ENCODE assay signal across 8 cellular contexts in the genomic region with DNA sequence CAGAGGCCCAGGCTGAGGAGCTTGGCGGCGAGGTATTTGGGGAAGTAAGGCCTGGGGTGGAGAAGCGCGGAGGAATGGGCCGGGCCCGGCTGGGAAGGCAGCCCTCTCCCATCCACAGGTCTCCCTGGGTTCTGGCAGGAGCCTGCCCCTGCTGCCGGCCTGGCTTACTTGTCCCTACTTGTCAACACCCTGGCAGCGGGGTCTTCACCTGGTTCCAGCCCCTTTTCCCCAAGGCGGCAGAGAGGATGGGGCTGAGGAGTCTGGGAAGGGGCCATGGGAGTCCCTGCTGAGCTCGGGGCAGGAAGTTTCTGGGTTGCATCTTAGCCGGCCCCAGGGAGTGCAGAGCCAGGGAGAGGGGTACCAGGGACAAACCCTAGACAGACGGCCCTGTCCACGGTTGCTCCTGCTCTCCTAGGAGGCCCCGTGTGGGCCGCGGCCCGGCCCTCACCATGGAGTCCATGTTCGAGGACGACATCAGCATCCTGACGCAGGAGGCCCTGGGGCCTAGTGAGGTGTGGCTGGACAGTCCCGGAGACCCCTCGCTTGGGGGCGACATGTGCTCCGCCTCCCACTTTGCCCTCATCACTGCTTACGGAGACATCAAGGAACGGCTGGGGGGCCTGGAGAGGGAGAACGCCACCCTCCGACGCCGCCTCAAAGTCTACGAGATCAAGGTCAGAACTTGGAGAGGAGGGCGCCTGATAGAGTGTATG. TPM values are rescaled to one million over a fixed set of nuclear protein-coding genes. Genes with fewer than 3 reads are reported as not detected.
DNase-seq lines count a peak whose midpoint lies in the region; ATAC-seq and TF ChIP-seq lines count a peak whose summit lies in the region.

No MANE protein-coding gene starts in this region.

- peaks cover 12% of the 10 kb centered on the region for H3K36me3 Mint-ChIP-seq in activated T-helper 1 cell treated with anti-CD3 and anti-CD28 coated beads, Interleukin-12 subunit alpha, Interleukin-12 subunit beta, Interleukin-2, Interleukin-4 antibody, amounts not matched to agents 30 ng/mL and 10 ng/mL and 1 ng/mL, durations not matched to agents 14 hours and 24 hours and 36 hours (ENCODE audit: low read depth)

- no peak for TF ChIP-seq RAD21 in SK-N-SH (IDR thresholded peaks at IDR 0.05; ENCODE audit: low read length)

- POLR2A ChIA-PET in SK-N-SH (lab: Yijun Ruan, JAX), result no interaction called here

- TF ChIP-seq EP300 in SK-N-SH (IDR thresholded peaks at IDR 0.05; ENCODE audit: borderline replicate concordance in 1 of 2, low read depth in 1 of 2, low read length in 1 of 2), result no peak

- WGBS in SK-N-SH (ENCODE audit: low lambda C conversion rate), result 97% methylated on average over 31 of the region's 32 CpGs
- WGBS in spleen, 5 donors, result 48 to 56% (median 51%) methylated on average over 28 to 32 of the region's 32 CpGs

- H3K27ac Mint-ChIP-seq in activated T-helper 1 cell treated with anti-CD3 and anti-CD28 coated beads, Interleukin-12 subunit alpha, Interleukin-12 subunit beta, Interleukin-2, Interleukin-4 antibody, amounts not matched to agents 30 ng/mL and 10 ng/mL and 1 ng/mL, durations not matched to agents 14 hours and 24 hours and 36 hours, result no peak overlapping the region

- H3K4me3 Mint-ChIP-seq in activated T-helper 1 cell treated with anti-CD3 and anti-CD28 coated beads, Interleukin-12 subunit alpha, Interleukin-12 subunit beta, Interleukin-2, Interleukin-4 antibody, amounts not matched to agents 30 ng/mL and 10 ng/mL and 1 ng/mL, durations not matched to agents 14 hours and 24 hours and 36 hours, result peak overlapping the region; percentile 92

- peak overlapping the region; percentile 97 for H3K4me2 ChIP-seq in SK-N-SH

- peaks cover 14 to 23% of the 10 kb centered on the region in 2 experiments; a peak in 3 of 4 replicates for H3K4me1 ChIP-seq in SK-N-SH (ENCODE audit: control insufficient read depth in 1 of 2, insufficient read depth in 2 of 2, low read depth in 1 of 2, low read length in 1 of 2)
- H3K4me1 ChIP-seq in iPS-20b (ENCODE audit: insufficient read depth, low read length), result peaks cover 16% of the 10 kb centered on the region
- peaks cover 6 to 96% (median 67%) of the 10 kb centered on the region in 6 donors for H3K4me1 ChIP-seq in spleen

- H3K9me3 ChIP-seq in SK-N-SH, result no peaks in the 10 kb centered on the region
- no peaks in the 10 kb centered on the region for H3K9me3 ChIP-seq in iPS-20b (ENCODE audit: insufficient read depth, low read depth, low read length)
- H3K9me3 ChIP-seq in spleen, result no peaks in the 10 kb centered on the region

- no peak for DNase-seq in SK-N-SH
- DNase-seq in activated T-helper 1 cell treated with anti-CD3 and anti-CD28 coated beads, Interleukin-12 subunit alpha, Interleukin-12 subunit beta, Interleukin-2, Interleukin-4 antibody, amounts not matched to agents 30 ng/mL and 10 ng/mL and 1 ng/mL, durations not matched to agents 14 hours and 24 hours and 36 hours (ENCODE audit: low spot score), result no peak
- DNase-seq in spleen, result no peak
- DNase-seq in superior temporal gyrus (ENCODE audit: extremely low spot score), result no peak
- no peak for DNase-seq in DMS53 treated with DMSO at 0.1 percent for 48 hours (lab: John Stamatoyannopoulos, UW; ENCODE audit: unreplicated experiment)

- H3K27me3 Mint-ChIP-seq in activated T-helper 1 cell treated with anti-CD3 and anti-CD28 coated beads, Interleukin-12 subunit alpha, Interleukin-12 subunit beta, Interleukin-2, Interleukin-4 antibody, amounts not matched to agents 30 ng/mL and 10 ng/mL and 1 ng/mL, durations not matched to agents 14 hours and 24 hours and 36 hours (ENCODE audit: insufficient read depth), result no peaks in the 10 kb centered on the region

- H4K20me1 ChIP-seq in SK-N-SH (ENCODE audit: insufficient read depth), result peaks cover 7% of the 10 kb centered on the region; the same call in 1 of the 2 replicates

- H3K27ac ChIP-seq in SK-N-SH (ENCODE audit: low read depth in 2 of 2, low read length in 1 of 2) (no peak overlapping the region; a peak in 1 of 4 replicates), iPS-20b (ENCODE audit: low read length) (no peak overlapping the region), spleen (peak overlapping the region; percentile 89 to 99 (median 94))

- H3K27me3 ChIP-seq in SK-N-SH (ENCODE audit: insufficient read depth) (no peaks in the 10 kb centered on the region), iPS-20b (ENCODE audit: insufficient read depth, low read length) (no peaks in the 10 kb centered on the region; the same call in 1 of the 2 replicates), spleen (replicated peaks in 1 of 7) (no peaks in the 10 kb centered on the region)

- CTCF ChIA-PET in SK-N-SH (lab: Yijun Ruan, JAX), result interaction anchor here (1.2 to 11.3 kb wide), 9 partner anchors 17 to 107 kb away, joined by 3 to 211 read pairs (median 52); a partner anchor contains a TSS

- no peaks in the 10 kb centered on the region for H3K9me3 Mint-ChIP-seq in activated T-helper 1 cell treated with anti-CD3 and anti-CD28 coated beads, Interleukin-12 subunit alpha, Interleukin-12 subunit beta, Interleukin-2, Interleukin-4 antibody, amounts not matched to agents 30 ng/mL and 10 ng/mL and 1 ng/mL, durations not matched to agents 14 hours and 24 hours and 36 hours

- H3K4me3 ChIP-seq in SK-N-SH (ENCODE audit: low read depth in 2 of 2, low read length in 1 of 2) (peak overlapping the region; percentile 60 to 70; a peak in 2 of 4 replicates), iPS-20b (ENCODE audit: low read length) (peak overlapping the region; percentile 94), spleen (peak overlapping the region; percentile 78 to 97 (median 89))

- intact Hi-C loops in activated T-helper 1 cell treated with anti-CD3 and anti-CD28 coated beads, Interleukin-12 subunit alpha, Interleukin-12 subunit beta, Interleukin-2, Interleukin-4 antibody, amounts not matched to agents 30 ng/mL and 10 ng/mL and 1 ng/mL, durations not matched to agents 14 hours and 24 hours and 36 hours (cut with micrococcal nuclease), result loop anchor here (1.0 to 5.0 kb wide), 3 partner anchors 9 to 45 kb away; no protein-coding TSS in a partner anchor
- intact Hi-C loops in spleen (cut with DNase I; ENCODE audit: low total_unique reads), result loop anchor here (10.0 kb wide), 1 partner anchor 99 kb away; no protein-coding TSS in a partner anchor

- peaks cover 17% of the 10 kb centered on the region for H3F3A ChIP-seq in SK-N-SH (replicated peaks; ENCODE audit: insufficient read depth)

- TF ChIP-seq CTCF in SK-N-SH (IDR thresholded peaks at IDR 0.05) (no peak), spleen (IDR thresholded peaks at IDR 0.05 in 8 of 11, conservative IDR thresholded peaks at IDR 0.05 in 3 of 11) (no peak)

- H3K36me3 ChIP-seq in SK-N-SH (replicated peaks in 1 of 2; ENCODE audit: control insufficient read depth in 1 of 2, insufficient read depth in 2 of 2, low read length in 1 of 2), result peaks cover 8 to 15% of the 10 kb centered on the region in 2 experiments
- peaks cover 11% of the 10 kb centered on the region; the same call in 1 of the 2 replicates for H3K36me3 ChIP-seq in iPS-20b (ENCODE audit: insufficient read depth, low read depth, low read length)
- peaks cover 0 to 45% (median 9%) of the 10 kb centered on the region in 6 donors for H3K36me3 ChIP-seq in spleen

- peaks cover 63% of the 10 kb centered on the region for H3K4me1 Mint-ChIP-seq in activated T-helper 1 cell treated with anti-CD3 and anti-CD28 coated beads, Interleukin-12 subunit alpha, Interleukin-12 subunit beta, Interleukin-2, Interleukin-4 antibody, amounts not matched to agents 30 ng/mL and 10 ng/mL and 1 ng/mL, durations not matched to agents 14 hours and 24 hours and 36 hours (ENCODE audit: low read depth)

- no peaks in the 10 kb centered on the region for H3K9me2 ChIP-seq in SK-N-SH

- no peaks in the 10 kb centered on the region for H3K79me2 ChIP-seq in SK-N-SH (ENCODE audit: insufficient read depth)

- TF ChIP-seq POLR2A in spleen (IDR thresholded peaks at IDR 0.05), result no peak

- ATAC-seq in SK-N-SH treated with all-trans-retinoic acid at 6 μM for 48 hours, result no peak
- ATAC-seq in HG03025 (IDR thresholded peaks at IDR 0.05; ENCODE audit: low FRiP score, unreplicated experiment), result no peak

- no peak overlapping the region for H2AFZ ChIP-seq in SK-N-SH (ENCODE audit: low read depth)

- no peak overlapping the region for H3K9ac ChIP-seq in SK-N-SH
- H3K9ac ChIP-seq in iPS-20b (ENCODE audit: low read depth, low read length), result peak overlapping the region; percentile 70

TF ChIP-seq in SK-N-SH, 30 proteins besides CTCF, POLR2A, EP300 and RAD21 (continues in another document):
- no peak for TF ChIP-seq RXRA (IDR thresholded peaks at IDR 0.05; ENCODE audit: borderline replicate concordance, low read depth)

RNA-seq across cellular contexts. Expression of a gene that starts 1.9 kb away (rescaled TPM):
- polyA plus RNA-seq in SK-N-SH (2012; rRNA removed), result 11.5 and 14.4 TPM in 2 replicates
- polyA plus RNA-seq in SK-N-SH (2012; cell fraction: cytosol; rRNA removed), result 7.3 and 10.0 TPM in 2 replicates
- polyA plus RNA-seq in SK-N-SH (2012; cell fraction: nucleus; rRNA removed), result 83.8 and 86.9 TPM in 2 replicates
- 11.6 and 12.4 TPM in 2 replicates for total RNA-seq in activated T-helper 1 cell treated with anti-CD3 and anti-CD28 coated beads, Interleukin-12 subunit alpha, Interleukin-12 subunit beta, Interleukin-2, Interleukin-4 antibody, amounts not matched to agents 30 ng/mL and 10 ng/mL and 1 ng/mL, durations not matched to agents 14 hours and 24 hours and 36 hours
- total RNA-seq in spleen, result 10 to 100 TPM; 11.6 to 28.0 (median 19.6) TPM
- 10 to 100 TPM in 2 of 3 donors, 1 to 10 TPM in 1; 3.8 to 25.7 (median 10.2) TPM for polyA plus RNA-seq in spleen

RNA-seq across cellular contexts. Expression of a gene that starts 37.2 kb away (rescaled TPM):
- polyA plus RNA-seq in SK-N-SH (2012; rRNA removed) (not detected in 2 replicates), spleen (1 to 10 TPM; 2.6 to 8.3 (median 3.8) TPM)
- not detected in 2 replicates for polyA plus RNA-seq in SK-N-SH (2012; cell fraction: cytosol; rRNA removed)
- not detected in 2 replicates for polyA plus RNA-seq in SK-N-SH (2012; cell fraction: nucleus; rRNA removed)
- total RNA-seq in activated T-helper 1 cell treated with anti-CD3 and anti-CD28 coated beads, Interleukin-12 subunit alpha, Interleukin-12 subunit beta, Interleukin-2, Interleukin-4 antibody, amounts not matched to agents 30 ng/mL and 10 ng/mL and 1 ng/mL, durations not matched to agents 14 hours and 24 hours and 36 hours, result 89.8 and 90.8 TPM in 2 replicates
- total RNA-seq in spleen, result 10 to 100 TPM; 10.4 to 21.7 (median 12.2) TPM

RNA-seq across cellular contexts. Expression of a gene that starts 46.1 kb away (rescaled TPM):
- polyA plus RNA-seq in SK-N-SH (2012; rRNA removed) (89.5 and 142 TPM in 2 replicates), spleen (10 to 100 TPM; 37.0 to 56.7 (median 49.0) TPM)
- polyA plus RNA-seq in SK-N-SH (2012; cell fraction: cytosol; rRNA removed), result 99.2 and 142 TPM in 2 replicates
- 142 and 235 TPM in 2 replicates for polyA plus RNA-seq in SK-N-SH (2012; cell fraction: nucleus; rRNA removed)
- 718 and 719 TPM in 2 replicates for total RNA-seq in activated T-helper 1 cell treated with anti-CD3 and anti-CD28 coated beads, Interleukin-12 subunit alpha, Interleukin-12 subunit beta, Interleukin-2, Interleukin-4 antibody, amounts not matched to agents 30 ng/mL and 10 ng/mL and 1 ng/mL, durations not matched to agents 14 hours and 24 hours and 36 hours
- 100 to 1,000 TPM; 232 to 331 (median 259) TPM for total RNA-seq in spleen

Comparison
In these comparisons a context has a peak if more than half of its experiments do, and no peak if none do; other contexts are left out.
1. H3K27ac ChIP-seq: peak in spleen (8 of 8); none in SK-N-SH (0 of 2) and iPS-20b (single experiment).
2. Peak in every context shown above with its lines, with median percentiles within 50 percentile points of each other: H3K4me3 ChIP-seq.